In the genomic region with DNA sequence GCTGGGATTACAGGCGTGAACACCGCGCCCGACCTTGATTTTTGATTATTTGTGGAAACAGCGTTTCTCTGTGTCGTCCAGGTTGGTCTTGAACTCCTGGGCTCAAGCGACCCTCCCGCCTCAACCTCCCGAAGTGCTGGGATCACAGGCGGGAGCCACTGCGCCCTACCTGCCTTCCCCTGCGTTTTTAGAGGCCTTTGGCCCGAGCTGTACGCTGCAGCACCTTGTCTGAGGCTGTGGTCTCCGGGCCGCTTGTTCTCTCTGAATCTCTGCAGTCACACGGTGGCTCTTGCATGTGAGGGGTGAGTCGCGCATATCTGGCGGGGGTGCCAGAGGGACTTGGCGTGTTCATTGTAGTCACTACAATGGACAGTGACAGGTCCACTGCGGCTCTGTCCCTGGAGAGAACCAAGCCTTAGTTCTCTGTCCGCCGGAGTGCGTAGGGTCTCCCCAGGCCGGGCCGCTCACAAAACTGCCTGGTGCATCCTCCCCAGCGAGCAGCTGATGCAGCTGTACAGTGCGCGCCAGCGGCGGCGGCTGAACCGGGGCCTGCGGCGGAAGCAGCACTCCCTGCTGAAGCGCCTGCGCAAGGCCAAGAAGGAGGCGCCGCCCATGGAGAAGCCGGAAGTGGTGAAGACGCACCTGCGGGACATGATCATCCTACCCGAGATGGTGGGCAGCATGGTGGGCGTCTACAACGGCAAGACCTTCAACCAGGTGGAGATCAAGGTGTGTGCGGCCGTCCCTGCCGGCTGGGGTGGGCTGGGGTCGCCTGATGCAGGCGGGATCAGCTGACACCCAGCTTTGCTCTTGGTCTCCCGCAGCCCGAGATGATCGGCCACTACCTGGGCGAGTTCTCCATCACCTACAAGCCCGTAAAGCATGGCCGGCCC, we compare ENCODE assay signal across 8 cellular contexts. TPM values are rescaled to one million over a fixed set of nuclear protein-coding genes. Genes with fewer than 3 reads are reported as not detected.
DNase-seq lines count a peak whose midpoint lies in the region; ATAC-seq lines count a peak whose summit lies in the region.
"Not testable (repeated sequence)": the region's sequence is repeated elsewhere in the genome, so short reads cannot be mapped to it uniquely, and the experiment has no call there.

No MANE protein-coding gene starts in this region.

- not testable (repeated sequence) for H3K36me3 Mint-ChIP-seq in CD4-positive, CD25-positive, alpha-beta regulatory T cell
- peaks cover 44% of the 10 kb centered on the region for H3K36me3 Mint-ChIP-seq in activated naive CD4-positive, alpha-beta T cell treated with anti-CD3 and anti-CD28 coated beads, Interleukin-2, amount 10 ng/mL, durations not matched to agents 7 days and 5 days
- H3K36me3 Mint-ChIP-seq in naive thymus-derived CD8-positive, alpha-beta T cell: peaks cover 0 to 50% (median 11%) of the 10 kb centered on the region in 3 donors

- H3K4me3 ChIP-seq in CD4-positive, CD25-positive, alpha-beta regulatory T cell (ENCODE audit: low read depth, low read length): not testable (repeated sequence)
- H3K4me3 ChIP-seq in HUES6 (ENCODE audit: low read depth, low read length) (peak overlapping the region; percentile 95), SJSA1 (peak overlapping the region; percentile 97), ectodermal cell (ENCODE audit: insufficient read depth, low read depth, low read length) (peak overlapping the region; percentile 86), iPS DF 6.9 (ENCODE audit: low read length) (peak overlapping the region; percentile 96; the same call in 1 of the 2 replicates)

- not testable (repeated sequence) for H3K27me3 ChIP-seq in CD4-positive, CD25-positive, alpha-beta regulatory T cell (ENCODE audit: control insufficient read depth, insufficient read depth, low read length); HUES6 (ENCODE audit: control insufficient read depth, insufficient read depth, low read length); SJSA1 (replicated peaks); ectodermal cell (ENCODE audit: control insufficient read depth, insufficient read depth, low read length, poor library complexity, severe bottlenecking); iPS DF 6.9 (ENCODE audit: control insufficient read depth, insufficient read depth, low read length)

- peaks cover 28% of the 10 kb centered on the region for H3K4me1 ChIP-seq in CD4-positive, CD25-positive, alpha-beta regulatory T cell (ENCODE audit: control insufficient read depth, insufficient read depth, low read length, poor library complexity, severe bottlenecking)
- peaks cover 12% of the 10 kb centered on the region for H3K4me1 ChIP-seq in HUES6 (ENCODE audit: control insufficient read depth, insufficient read depth, low read length)
- peaks cover 12% of the 10 kb centered on the region for H3K4me1 ChIP-seq in SJSA1 (replicated peaks)
- not testable (repeated sequence) for H3K4me1 ChIP-seq in ectodermal cell (ENCODE audit: control insufficient read depth, insufficient read depth, low read length); iPS DF 6.9 (ENCODE audit: control insufficient read depth, insufficient read depth, low read length)

- H3K36me3 ChIP-seq in CD4-positive, CD25-positive, alpha-beta regulatory T cell (ENCODE audit: control insufficient read depth, insufficient read depth, low read length): peaks cover 24% of the 10 kb centered on the region
- H3K36me3 ChIP-seq in HUES6 (ENCODE audit: control insufficient read depth, insufficient read depth, low read length) (peaks cover 40% of the 10 kb centered on the region), SJSA1 (peaks cover 68% of the 10 kb centered on the region), ectodermal cell (ENCODE audit: control insufficient read depth, insufficient read depth, low read length) (peaks cover 23% of the 10 kb centered on the region), iPS DF 6.9 (ENCODE audit: control insufficient read depth, insufficient read depth, low read length) (peaks cover 32% of the 10 kb centered on the region)

- not testable (repeated sequence) for H3K9me3 Mint-ChIP-seq in CD4-positive, CD25-positive, alpha-beta regulatory T cell; activated naive CD4-positive, alpha-beta T cell treated with anti-CD3 and anti-CD28 coated beads, Interleukin-2, amount 10 ng/mL, durations not matched to agents 7 days and 5 days; naive thymus-derived CD8-positive, alpha-beta T cell; stimulated activated naive CD8-positive, alpha-beta T cell treated with anti-CD3 and anti-CD28 coated beads, Interleukin-15, amount 100 ng/mL, for 72 hours

- H3K27ac Mint-ChIP-seq in CD4-positive, CD25-positive, alpha-beta regulatory T cell: peak overlapping the region; percentile 79 to 98 (median 96)
- peak overlapping the region; percentile 75 for H3K27ac Mint-ChIP-seq in activated naive CD4-positive, alpha-beta T cell treated with anti-CD3 and anti-CD28 coated beads, Interleukin-2, amount 10 ng/mL, durations not matched to agents 7 days and 5 days
- peak overlapping the region; percentile 56 to 99 (median 94) for H3K27ac Mint-ChIP-seq in naive thymus-derived CD8-positive, alpha-beta T cell
- peak overlapping the region; percentile 89 to 100 for H3K27ac Mint-ChIP-seq in stimulated activated naive CD8-positive, alpha-beta T cell treated with anti-CD3 and anti-CD28 coated beads, Interleukin-15, amount 100 ng/mL, for 72 hours

- peak overlapping the region; percentile 90 to 99 (median 98) for H3K4me3 Mint-ChIP-seq in CD4-positive, CD25-positive, alpha-beta regulatory T cell
- peak overlapping the region; percentile 97 for H3K4me3 Mint-ChIP-seq in activated naive CD4-positive, alpha-beta T cell treated with anti-CD3 and anti-CD28 coated beads, Interleukin-2, amount 10 ng/mL, durations not matched to agents 7 days and 5 days
- H3K4me3 Mint-ChIP-seq in naive thymus-derived CD8-positive, alpha-beta T cell: peak overlapping the region; percentile 94 to 99 (median 98)
- H3K4me3 Mint-ChIP-seq in stimulated activated naive CD8-positive, alpha-beta T cell treated with anti-CD3 and anti-CD28 coated beads, Interleukin-15, amount 100 ng/mL, for 72 hours: peak overlapping the region; percentile 99 to 100

- DNase-seq in CD4-positive, CD25-positive, alpha-beta regulatory T cell; SJSA1 (ENCODE audit: low read depth in 1 of 2, low spot score in 2 of 2); activated naive CD4-positive, alpha-beta T cell treated with anti-CD3 and anti-CD28 coated beads, Interleukin-2, amount 10 ng/mL, durations not matched to agents 7 days and 5 days; iPS DF 6.9 (ENCODE audit: low read depth, low spot score); naive thymus-derived CD8-positive, alpha-beta T cell; stimulated activated naive CD8-positive, alpha-beta T cell treated with anti-CD3 and anti-CD28 coated beads, Interleukin-15, amount 100 ng/mL, for 72 hours: not testable (repeated sequence)

- WGBS in ectodermal cell, 2 experiments: 87 to 88% methylated on average over 57 of the region's 57 CpGs
- WGBS in iPS DF 6.9 (ENCODE audit: insufficient coverage, insufficient read length): no CpG with 5 or more reads among the region's 57 CpGs

- not testable (repeated sequence) for H3K9me3 ChIP-seq in CD4-positive, CD25-positive, alpha-beta regulatory T cell (ENCODE audit: control insufficient read depth in 2 of 2, low read length in 2 of 2); HUES6 (ENCODE audit: control insufficient read depth, insufficient read depth, low read depth, low read length); SJSA1 (replicated peaks); ectodermal cell (ENCODE audit: control insufficient read depth, low read length); iPS DF 6.9 (ENCODE audit: control insufficient read depth, insufficient read depth, low read length)

- POLR2A ChIA-PET in naive thymus-derived CD8-positive, alpha-beta T cell (lab: Charles Lee): interaction anchor here (0.9 to 1.2 kb wide), 2 partner anchors 39 to 170 kb away, joined by 3 read pairs; no protein-coding TSS in a partner anchor

- peak overlapping the region; percentile 97 for H3K9ac ChIP-seq in HUES6 (ENCODE audit: low read length)

- peaks cover 0 to 38% (median 13%) of the 10 kb centered on the region in 4 donors for H3K4me1 Mint-ChIP-seq in CD4-positive, CD25-positive, alpha-beta regulatory T cell
- H3K4me1 Mint-ChIP-seq in activated naive CD4-positive, alpha-beta T cell treated with anti-CD3 and anti-CD28 coated beads, Interleukin-2, amount 10 ng/mL, durations not matched to agents 7 days and 5 days: peaks cover 39% of the 10 kb centered on the region
- peaks cover 8 to 41% (median 29%) of the 10 kb centered on the region in 4 donors for H3K4me1 Mint-ChIP-seq in naive thymus-derived CD8-positive, alpha-beta T cell
- peaks cover 57% of the 10 kb centered on the region for H3K4me1 Mint-ChIP-seq in stimulated activated naive CD8-positive, alpha-beta T cell treated with anti-CD3 and anti-CD28 coated beads, Interleukin-15, amount 100 ng/mL, for 72 hours

- H3K27ac ChIP-seq in CD4-positive, CD25-positive, alpha-beta regulatory T cell (ENCODE audit: insufficient read depth, low read length, poor library complexity, severe bottlenecking): peak overlapping the region; percentile 87
- not testable (repeated sequence) for H3K27ac ChIP-seq in HUES6 (ENCODE audit: low read depth, low read length); SJSA1; ectodermal cell (ENCODE audit: insufficient read depth, low read depth, low read length, poor library complexity, severe bottlenecking); iPS DF 6.9 (ENCODE audit: low read length)

- H3K27me3 Mint-ChIP-seq in CD4-positive, CD25-positive, alpha-beta regulatory T cell: peaks cover 14% of the 10 kb centered on the region
- not testable (repeated sequence) for H3K27me3 Mint-ChIP-seq in activated naive CD4-positive, alpha-beta T cell treated with anti-CD3 and anti-CD28 coated beads, Interleukin-2, amount 10 ng/mL, durations not matched to agents 7 days and 5 days; naive thymus-derived CD8-positive, alpha-beta T cell; stimulated activated naive CD8-positive, alpha-beta T cell treated with anti-CD3 and anti-CD28 coated beads, Interleukin-15, amount 100 ng/mL, for 72 hours

- ATAC-seq in CD4-positive, CD25-positive, alpha-beta regulatory T cell (ENCODE audit: low read depth in 2 of 2); naive thymus-derived CD8-positive, alpha-beta T cell; stimulated activated naive CD8-positive, alpha-beta T cell treated with anti-CD3 and anti-CD28 coated beads, Interleukin-15, amount 100 ng/mL, for 72 hours: not testable (repeated sequence)

- CTCF ChIA-PET in activated naive CD4-positive, alpha-beta T cell treated with anti-CD3 and anti-CD28 coated beads, Interleukin-2, amount 10 ng/mL, durations not matched to agents 7 days and 5 days (lab: Charles Lee): interaction anchor here (0.7 to 1.0 kb wide), 2 partner anchors 16 to 250 kb away, joined by 3 read pairs; no protein-coding TSS in a partner anchor

RNA-seq across cellular contexts. Expression of a gene that starts 1.6 kb away (rescaled TPM):
- 1,352 TPM for total RNA-seq in CD4-positive, CD25-positive, alpha-beta regulatory T cell
- 1,000 to 10,000 TPM; 2,869 to 3,453 (median 3,084) TPM for polyA plus RNA-seq in CD4-positive, CD25-positive, alpha-beta regulatory T cell
- total RNA-seq in SJSA1 (2014; rRNA removed; shearing (Covaris generic)): 1,442 and 2,183 TPM in 2 replicates
- 2,057 TPM for polyA plus RNA-seq in ectodermal cell (2013, experiment 1 of 4)
- polyA plus RNA-seq in ectodermal cell (2013, experiment 2 of 4): 2,044 TPM
- polyA plus RNA-seq in ectodermal cell (2013, experiment 3 of 4): 2,363 TPM
- polyA plus RNA-seq in ectodermal cell (2013, experiment 4 of 4): 2,339 TPM
- 1,000 to 10,000 TPM; 1,886 to 1,928 TPM for total RNA-seq in naive thymus-derived CD8-positive, alpha-beta T cell
- 1,000 to 10,000 TPM; 3,438 to 4,304 (median 3,489) TPM for polyA plus RNA-seq in naive thymus-derived CD8-positive, alpha-beta T cell

RNA-seq across cellular contexts. Expression of a gene that starts 10.2 kb away (rescaled TPM):
- total RNA-seq in CD4-positive, CD25-positive, alpha-beta regulatory T cell: 0.25 TPM
- polyA plus RNA-seq in CD4-positive, CD25-positive, alpha-beta regulatory T cell: under 1 TPM in 2 of 4 donors, not detected in 2; 0.06 to 0.07 TPM
- 0.25 TPM in 1 of 2 replicates, not detected in the other for total RNA-seq in SJSA1 (2014; rRNA removed; shearing (Covaris generic))
- 4.2 TPM for polyA plus RNA-seq in ectodermal cell (2013, experiment 1 of 4)
- 5.4 TPM for polyA plus RNA-seq in ectodermal cell (2013, experiment 2 of 4)
- 6.8 TPM for polyA plus RNA-seq in ectodermal cell (2013, experiment 3 of 4)
- polyA plus RNA-seq in ectodermal cell (2013, experiment 4 of 4): 7.3 TPM
- total RNA-seq in naive thymus-derived CD8-positive, alpha-beta T cell: under 1 TPM; 0.08 to 0.29 TPM
- polyA plus RNA-seq in naive thymus-derived CD8-positive, alpha-beta T cell: not detected

RNA-seq across cellular contexts. Expression of a gene that starts 32.4 kb away (rescaled TPM):
- 153 TPM for total RNA-seq in CD4-positive, CD25-positive, alpha-beta regulatory T cell
- 1 to 10 TPM; 2.4 to 5.3 (median 4.2) TPM for polyA plus RNA-seq in CD4-positive, CD25-positive, alpha-beta regulatory T cell
- total RNA-seq in SJSA1 (2014; rRNA removed; shearing (Covaris generic)): 92.9 and 131 TPM in 2 replicates
- polyA plus RNA-seq in ectodermal cell (2013, experiment 1 of 4): 164 TPM
- polyA plus RNA-seq in ectodermal cell (2013, experiment 2 of 4): 161 TPM
- 111 TPM for polyA plus RNA-seq in ectodermal cell (2013, experiment 3 of 4)
- polyA plus RNA-seq in ectodermal cell (2013, experiment 4 of 4): 116 TPM
- total RNA-seq in naive thymus-derived CD8-positive, alpha-beta T cell: 100 to 1,000 TPM; 166 TPM
- 1 to 10 TPM; 5.9 to 8.5 (median 7.5) TPM for polyA plus RNA-seq in naive thymus-derived CD8-positive, alpha-beta T cell

RNA-seq across cellular contexts. Expression of a gene that starts 38.4 kb away (rescaled TPM):
- total RNA-seq in CD4-positive, CD25-positive, alpha-beta regulatory T cell: 6.7 TPM
- 10 to 100 TPM; 10.4 to 20.2 (median 14.2) TPM for polyA plus RNA-seq in CD4-positive, CD25-positive, alpha-beta regulatory T cell
- total RNA-seq in SJSA1 (2014; rRNA removed; shearing (Covaris generic)): 28.6 and 35.8 TPM in 2 replicates
- polyA plus RNA-seq in ectodermal cell (2013, experiment 1 of 4): 52.9 TPM
- 56.8 TPM for polyA plus RNA-seq in ectodermal cell (2013, experiment 2 of 4)
- polyA plus RNA-seq in ectodermal cell (2013, experiment 3 of 4): 38.4 TPM
- 41.1 TPM for polyA plus RNA-seq in ectodermal cell (2013, experiment 4 of 4)
- total RNA-seq in naive thymus-derived CD8-positive, alpha-beta T cell: 10 to 100 TPM; 14.0 to 18.0 TPM
- 10 to 100 TPM; 29.4 to 33.6 (median 30.7) TPM for polyA plus RNA-seq in naive thymus-derived CD8-positive, alpha-beta T cell

RNA-seq across cellular contexts. Expression of a gene that starts 39.2 kb away (rescaled TPM):
- 33.4 TPM for total RNA-seq in CD4-positive, CD25-positive, alpha-beta regulatory T cell
- 10 to 100 TPM; 42.2 to 64.0 (median 54.0) TPM for polyA plus RNA-seq in CD4-positive, CD25-positive, alpha-beta regulatory T cell
- 29.3 and 34.2 TPM in 2 replicates for total RNA-seq in SJSA1 (2014; rRNA removed; shearing (Covaris generic))
- polyA plus RNA-seq in ectodermal cell (2013, experiment 1 of 4): 44.9 TPM
- polyA plus RNA-seq in ectodermal cell (2013, experiment 2 of 4): 44.0 TPM
- 33.2 TPM for polyA plus RNA-seq in ectodermal cell (2013, experiment 3 of 4)
- polyA plus RNA-seq in ectodermal cell (2013, experiment 4 of 4): 34.1 TPM
- total RNA-seq in naive thymus-derived CD8-positive, alpha-beta T cell: 10 to 100 TPM; 58.3 to 59.7 TPM
- 10 to 100 TPM; 31.3 to 50.3 (median 32.5) TPM for polyA plus RNA-seq in naive thymus-derived CD8-positive, alpha-beta T cell
